10 cellular contexts compared by ENCODE assay signal in the genomic region with DNA sequence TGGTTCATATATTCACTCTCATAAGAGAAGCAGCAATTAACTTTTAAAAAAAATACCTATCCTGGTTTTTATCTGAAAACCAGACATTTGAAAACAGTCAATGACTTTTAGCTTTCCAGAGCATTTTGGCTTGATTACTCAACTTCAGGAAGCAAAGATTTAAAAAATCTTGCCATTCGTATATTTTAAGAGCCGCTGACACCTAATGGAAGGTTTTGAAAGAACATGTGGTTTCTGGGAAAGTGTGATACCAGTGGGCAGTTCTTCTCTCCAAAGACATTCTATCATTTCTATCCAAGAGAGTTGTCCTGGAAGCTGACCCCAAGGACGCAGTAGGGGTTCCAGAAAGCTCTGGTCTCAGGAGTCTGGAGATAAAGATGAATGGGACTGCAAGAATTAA.
A peak's percentile ranks its signal among the peaks of the same experiment; 100 is the strongest.
DNase-seq lines count a peak whose midpoint lies in the region; ATAC-seq and TF ChIP-seq lines count a peak whose summit lies in the region.
"Had no signal": no experiment of that assay in that cellular context is flagged by ENCODE, and none has a peak within 500 bp of the region (broad histone marks: within the 10 kb centered on the region; RNA-seq: fewer than 3 reads in every experiment).

No MANE protein-coding gene starts in this region.

- TF ChIP-seq EP300 in Ishikawa (IDR thresholded peaks at IDR 0.05; ENCODE audit: borderline replicate concordance), result no peak

- ATAC-seq in sciatic nerve (no peak), GM21390 (IDR thresholded peaks at IDR 0.05; ENCODE audit: unreplicated experiment) (no peak)

- TF ChIP-seq RAD21 in Ishikawa (IDR thresholded peaks at IDR 0.05; ENCODE audit: low read depth), result peak; percentile 38

- intact Hi-C loops in sciatic nerve (cut with DNase I), result no loop called here

- DNase-seq in AG09309 (ENCODE audit: low read depth), result no peak
- peak; percentile 69 for DNase-seq in amniotic epithelial cell (ENCODE audit: low read depth)
- peak; percentile 36 for DNase-seq in kidney glomerular epithelial cell (lab: John Stamatoyannopoulos, UW)
- no peak for DNase-seq in nucleus accumbens (lab: John Stamatoyannopoulos, UW)
- DNase-seq in cortex of kidney (lab: John Stamatoyannopoulos, UW), result no peak
- DNase-seq in sciatic nerve (ENCODE audit: low spot score), result no peak
- DNase-seq: activated T-cell treated with anti-CD3 and anti-CD28 coated beads, Interleukin-2, amount 50 U/mL, for 24 hours; SHP77 treated with DMSO at 0.1 percent for 48 hours had no signal

- H3K4me3 ChIP-seq in AG09309 (ENCODE audit: control insufficient read depth, low read depth, low read length), result no peak overlapping the region

- TF ChIP-seq CTCF in AG09309 (IDR thresholded peaks at IDR 0.05; ENCODE audit: control insufficient read depth, insufficient read depth, low read depth, low read length, missing control alignments), result peak; percentile 40

TF ChIP-seq in Ishikawa, 13 proteins besides CTCF, POLR2A, EP300 and RAD21:
- TF ChIP-seq ZBTB7A (IDR thresholded peaks at IDR 0.05; ENCODE audit: low read depth), result no peak

Comparison
In these comparisons a context has a peak if more than half of its experiments do, and no peak if none do; other contexts are left out.
1. DNase-seq: peak in amniotic epithelial cell (single experiment) and kidney glomerular epithelial cell (single experiment); none in AG09309 (single experiment), nucleus accumbens (0 of 56), cortex of kidney (single experiment) and sciatic nerve (single experiment).